Comparison of ENCODE assay signal across 1 cellular context in genomic region chr21:33542640-33543504, GRCh38.
TF ChIP-seq lines count a peak whose summit lies in the region.

TSS of gene SON (plus strand) at chr21:33543038. CDS start at chr21:33543093, 55 bp downstream.

TF ChIP-seq in HepG2, 621 proteins besides CTCF, POLR2A, EP300 and RAD21 (continued from another document and continues in another):
- TF ChIP-seq KLF12 (CRISPR knock-in tag; IDR thresholded peaks at IDR 0.05; ENCODE audit: borderline replicate concordance) = no peak; the same call in 1 of the 2 replicates
- no peak for TF ChIP-seq CBFB (CRISPR knock-in tag; IDR thresholded peaks at IDR 0.05)
- TF ChIP-seq ETS1 (CRISPR knock-in tag; IDR thresholded peaks at IDR 0.05) = no peak
- no peak for TF ChIP-seq ISL2 (CRISPR knock-in tag; IDR thresholded peaks at IDR 0.05)
- peak; percentile 63; the same call in 1 of the 2 replicates for TF ChIP-seq ZSCAN21 (CRISPR knock-in tag; IDR thresholded peaks at IDR 0.05; ENCODE audit: borderline replicate concordance)
- no peak for TF ChIP-seq RORA (CRISPR knock-in tag; IDR thresholded peaks at IDR 0.05)
- no peak; the same call in 1 of the 2 replicates for TF ChIP-seq MIXL1 (CRISPR knock-in tag; IDR thresholded peaks at IDR 0.05)
- TF ChIP-seq FOXA3 (CRISPR knock-in tag; IDR thresholded peaks at IDR 0.05) = no peak; the same call in 1 of the 2 replicates
- 0 out of 2 replicates have a peak, but pooled peaks have one; percentile 20 for TF ChIP-seq ZNF792 (CRISPR knock-in tag; IDR thresholded peaks at IDR 0.05)
- TF ChIP-seq BCLAF1 (IDR thresholded peaks at IDR 0.05) = no peak
- no peak for TF ChIP-seq TMF1 (CRISPR knock-in tag; IDR thresholded peaks at IDR 0.05; ENCODE audit: low read depth)
- 0 out of 2 replicates have a peak, but pooled peaks have one; percentile 15 for TF ChIP-seq MIER2 (CRISPR knock-in tag; IDR thresholded peaks at IDR 0.05)
- TF ChIP-seq ZNF768 (CRISPR knock-in tag; IDR thresholded peaks at IDR 0.05) = no peak
- peak; percentile 23 for TF ChIP-seq XRCC5 (optimal IDR thresholded peaks at IDR 0.05; ENCODE audit: low read length)
- TF ChIP-seq WIZ (CRISPR knock-in tag; IDR thresholded peaks at IDR 0.05) = no peak
- TF ChIP-seq RBFOX2 (IDR thresholded peaks at IDR 0.05; ENCODE audit: low read depth, low read length) = peak; percentile 73
- peak; percentile 65; the same call in 1 of the 2 replicates for TF ChIP-seq GMEB2 (CRISPR knock-in tag; IDR thresholded peaks at IDR 0.05; ENCODE audit: low read depth)
- no peak for TF ChIP-seq HOXA9 (CRISPR knock-in tag; IDR thresholded peaks at IDR 0.05; ENCODE audit: borderline replicate concordance)
- TF ChIP-seq AGO2 (optimal IDR thresholded peaks at IDR 0.05; ENCODE audit: low read depth, low read length) = no peak
- no peak; the same call in 1 of the 2 replicates for TF ChIP-seq ZNF430 (CRISPR knock-in tag; IDR thresholded peaks at IDR 0.05)
- no peak for TF ChIP-seq ZNF746 (CRISPR knock-in tag; IDR thresholded peaks at IDR 0.05)
- no peak for TF ChIP-seq ZKSCAN1 (IDR thresholded peaks at IDR 0.05; ENCODE audit: low read length)
- TF ChIP-seq SAP130 (CRISPR knock-in tag; IDR thresholded peaks at IDR 0.05; ENCODE audit: low read depth) = peak; percentile 74
- no peak for TF ChIP-seq SMARCE1 (IDR thresholded peaks at IDR 0.05; ENCODE audit: borderline replicate concordance)
- TF ChIP-seq ZSCAN12 (CRISPR knock-in tag; IDR thresholded peaks at IDR 0.05) = no peak
- no peak for TF ChIP-seq CREB3 (CRISPR knock-in tag; IDR thresholded peaks at IDR 0.05)
- no peak for TF ChIP-seq KLF6 (CRISPR knock-in tag; IDR thresholded peaks at IDR 0.05)
- TF ChIP-seq HMGXB3 (CRISPR knock-in tag; IDR thresholded peaks at IDR 0.05; ENCODE audit: borderline replicate concordance) = peak; percentile 96
- TF ChIP-seq TEAD3 (CRISPR knock-in tag; optimal IDR thresholded peaks at IDR 0.05; ENCODE audit: borderline replicate concordance) = peak; percentile 70
- no peak; the same call in 1 of the 2 replicates for TF ChIP-seq GATAD2A (CRISPR knock-in tag; IDR thresholded peaks at IDR 0.05)
- TF ChIP-seq ATF7 (IDR thresholded peaks at IDR 0.05) = no peak
- TF ChIP-seq ATF7 (CRISPR knock-in tag; IDR thresholded peaks at IDR 0.05) = no peak
- no peak for TF ChIP-seq HIC2 (CRISPR knock-in tag; IDR thresholded peaks at IDR 0.05; ENCODE audit: low read depth)
- no peak for TF ChIP-seq NCOA5 (CRISPR knock-in tag; IDR thresholded peaks at IDR 0.05)
- TF ChIP-seq ZBTB43 (CRISPR knock-in tag; conservative IDR thresholded peaks at IDR 0.05) = no peak; the same call in 1 of the 2 replicates
- peak; percentile 10; the same call in 1 of the 2 replicates for TF ChIP-seq TFAP4 (IDR thresholded peaks at IDR 0.05; ENCODE audit: borderline replicate concordance, low read depth)
- no peak for TF ChIP-seq ZNF260 (CRISPR knock-in tag; IDR thresholded peaks at IDR 0.05; ENCODE audit: borderline replicate concordance, low read depth)
- no peak for TF ChIP-seq ZNF34 (CRISPR knock-in tag; IDR thresholded peaks at IDR 0.05; ENCODE audit: borderline replicate concordance)
- TF ChIP-seq ZNF788 (CRISPR knock-in tag; IDR thresholded peaks at IDR 0.05; ENCODE audit: borderline replicate concordance) = no peak; the same call in 1 of the 2 replicates
- peak; percentile 60; the same call in 1 of the 2 replicates for TF ChIP-seq ZBTB21 (CRISPR knock-in tag; IDR thresholded peaks at IDR 0.05)
- TF ChIP-seq ZNF326 (CRISPR knock-in tag; IDR thresholded peaks at IDR 0.05; ENCODE audit: borderline replicate concordance) = no peak
- TF ChIP-seq HNF1B (CRISPR knock-in tag; IDR thresholded peaks at IDR 0.05) = peak; percentile 52; the same call in 1 of the 2 replicates
- TF ChIP-seq FOXP1 (IDR thresholded peaks at IDR 0.05) = no peak
- TF ChIP-seq FOXP1 (CRISPR knock-in tag; IDR thresholded peaks at IDR 0.05) = no peak
- TF ChIP-seq RFX1 (IDR thresholded peaks at IDR 0.05) = 0 out of 2 replicates have a peak, but pooled peaks have one; percentile 53
- no peak for TF ChIP-seq ZBTB44 (CRISPR knock-in tag; IDR thresholded peaks at IDR 0.05)
- TF ChIP-seq KDM1A (CRISPR knock-in tag; IDR thresholded peaks at IDR 0.05) = no peak
